In the genomic region with DNA sequence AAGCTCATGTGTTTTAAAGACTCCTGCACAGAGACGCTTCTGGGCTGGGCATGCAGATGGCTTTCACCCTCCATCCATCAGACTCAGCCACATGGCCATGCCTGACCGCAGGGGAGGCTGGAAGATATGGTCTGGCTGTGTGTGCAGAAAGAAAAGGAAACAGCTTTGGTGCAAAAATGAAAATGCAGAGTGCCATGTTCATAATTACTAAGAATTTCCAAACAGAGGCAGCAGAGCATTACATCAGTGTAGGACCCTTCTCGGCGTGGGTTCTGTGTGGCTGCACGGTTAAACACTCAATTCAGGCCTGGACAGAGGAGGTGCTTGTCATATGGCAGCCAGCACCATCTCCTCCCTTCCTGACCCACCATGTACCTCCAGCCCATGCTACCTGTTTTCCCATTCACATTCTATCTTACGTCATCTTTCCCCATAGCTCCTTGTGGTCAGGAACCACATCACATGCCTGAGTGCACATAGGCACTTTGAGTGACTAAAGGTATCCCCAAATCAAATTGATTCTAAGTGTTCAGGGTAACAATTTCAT, we compare ENCODE assay signal across 8 cellular contexts.
DNase-seq lines count a peak whose midpoint lies in the region; ATAC-seq and TF ChIP-seq lines count a peak whose summit lies in the region.

No MANE protein-coding gene starts in this region.

- no peaks in the 10 kb centered on the region for H3K36me3 Mint-ChIP-seq in natural killer cell

- no peaks in the 10 kb centered on the region for H3K27me3 ChIP-seq in RWPE2 (ENCODE audit: insufficient read depth, poor library complexity, severe bottlenecking)

- H3K9me3 ChIP-seq in RWPE2 (ENCODE audit: severe bottlenecking): no peaks in the 10 kb centered on the region

- no peaks in the 10 kb centered on the region for H3K9me3 Mint-ChIP-seq in natural killer cell

- H3K4me3 Mint-ChIP-seq in natural killer cell: peak overlapping the region; percentile 75

- H3K4me1 ChIP-seq in RWPE2 (ENCODE audit: insufficient read depth, poor library complexity, severe bottlenecking): no peaks in the 10 kb centered on the region

- no peaks in the 10 kb centered on the region for H3K36me3 ChIP-seq in RWPE2 (ENCODE audit: low read depth)

- H3K27me3 Mint-ChIP-seq in natural killer cell (ENCODE audit: low read depth in 2 of 2): no peaks in the 10 kb centered on the region

- DNase-seq in RWPE2 (ENCODE audit: low spot score) (no peak), natural killer cell (no peak), cerebellar cortex (ENCODE audit: low spot score) (no peak), NCI-H524 treated with DMSO at 0.1 percent for 48 hours (lab: John Stamatoyannopoulos, UW) (no peak), HPDE6-E6E7 (ENCODE audit: extremely low spot score) (no peak), NCI-H2227 treated with DMSO at 0.1 percent for 48 hours (lab: John Stamatoyannopoulos, UW) (no peak)

- H3K27ac ChIP-seq in RWPE2 (ENCODE audit: poor library complexity, severe bottlenecking): no peak overlapping the region

- H3K4me1 Mint-ChIP-seq in natural killer cell: peaks cover 92 to 95% of the 10 kb centered on the region in 2 donors

- intact Hi-C loops in natural killer cell (cut with micrococcal nuclease): no loop called here

- ATAC-seq in GM19043 (IDR thresholded peaks at IDR 0.05; ENCODE audit: low read depth, unreplicated experiment) (peak; percentile 39), HG02763 (IDR thresholded peaks at IDR 0.05; ENCODE audit: unreplicated experiment) (peak; percentile 57), RWPE2 (ENCODE audit: low read depth) (0 out of 3 replicates have a peak, but pooled peaks have one; percentile 29), natural killer cell (peak in 2 of 3 donors; percentile 16 to 19)

- TF ChIP-seq CTCF in RWPE2 (IDR thresholded peaks at IDR 0.05; ENCODE audit: poor library complexity, severe bottlenecking) (no peak), natural killer cell (IDR thresholded peaks at IDR 0.05) (no peak)

- no peak overlapping the region for H3K4me3 ChIP-seq in RWPE2 (ENCODE audit: severe bottlenecking)

- H3K27ac Mint-ChIP-seq in natural killer cell: peak overlapping the region; percentile 86 to 100
